ENCODE assay signal across 9 cellular contexts in the genomic region with DNA sequence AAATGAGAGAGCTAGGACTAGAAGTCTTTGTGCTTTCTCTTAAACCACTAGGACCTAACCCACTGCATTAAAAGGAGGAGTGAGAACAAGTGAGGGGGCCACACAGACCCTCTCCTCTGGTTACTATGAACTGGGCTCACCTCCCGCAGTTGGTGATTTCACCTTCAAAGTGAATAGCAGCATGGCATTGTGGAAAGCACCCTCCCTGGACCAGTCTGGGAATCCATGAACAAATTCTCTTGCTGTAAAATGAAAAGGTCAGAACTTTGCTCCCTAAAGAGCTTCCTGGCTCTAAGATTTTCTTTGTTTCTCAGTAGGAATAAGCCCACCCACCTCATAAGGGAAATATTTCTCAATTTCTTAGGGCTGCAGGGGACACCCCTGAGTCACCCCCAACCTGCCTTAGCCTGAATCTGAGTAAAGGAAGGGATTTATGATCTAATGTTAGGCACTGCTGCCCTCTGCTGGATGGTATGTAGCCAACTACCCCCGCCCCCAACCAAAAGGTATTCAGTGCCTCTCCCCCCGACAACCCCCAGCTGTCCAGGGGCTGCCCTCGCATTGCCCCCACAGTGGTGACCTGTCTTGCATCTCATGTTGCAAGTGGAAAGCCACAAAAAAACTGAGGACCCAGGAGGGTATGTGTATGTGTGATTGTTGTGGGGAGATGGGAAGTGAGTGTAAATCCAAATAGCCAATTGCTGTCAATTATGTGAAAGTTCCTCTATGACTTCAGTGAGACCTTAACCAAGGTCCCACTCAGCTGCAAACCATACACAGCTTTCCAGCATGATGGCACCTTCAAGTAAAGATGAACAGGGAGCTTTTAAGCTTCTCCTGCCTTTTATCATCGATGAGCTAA.
A peak's percentile ranks its signal among the peaks of the same experiment; 100 is the strongest.
DNase-seq lines count a peak whose midpoint lies in the region; ATAC-seq lines count a peak whose summit lies in the region.
"Had no signal": no experiment of that assay in that cellular context is flagged by ENCODE, and none has a peak within 500 bp of the region (broad histone marks: within the 10 kb centered on the region; RNA-seq: fewer than 3 reads in every experiment).

No MANE protein-coding gene starts in this region.

- no peak overlapping the region for H3K27ac Mint-ChIP-seq in memory B cell
- H3K27ac Mint-ChIP-seq in stimulated activated naive CD8-positive, alpha-beta T cell treated with anti-CD3 and anti-CD28 coated beads, Interleukin-15, amount 100 ng/mL, for 72 hours, result no peak overlapping the region
- H3K27ac Mint-ChIP-seq: activated naive CD4-positive, alpha-beta T cell treated with anti-CD3 and anti-CD28 coated beads, Interleukin-2, amount 50 U/mL, for 24 hours had no signal

- no peaks in the 10 kb centered on the region for H3K4me1 Mint-ChIP-seq in memory B cell
- peaks cover 7% of the 10 kb centered on the region for H3K4me1 Mint-ChIP-seq in stimulated activated naive CD8-positive, alpha-beta T cell treated with anti-CD3 and anti-CD28 coated beads, Interleukin-15, amount 100 ng/mL, for 72 hours
- H3K4me1 Mint-ChIP-seq: activated naive CD4-positive, alpha-beta T cell treated with anti-CD3 and anti-CD28 coated beads, Interleukin-2, amount 50 U/mL, for 24 hours had no signal

- no peak overlapping the region for H3K4me3 Mint-ChIP-seq in memory B cell
- H3K4me3 Mint-ChIP-seq in stimulated activated naive CD8-positive, alpha-beta T cell treated with anti-CD3 and anti-CD28 coated beads, Interleukin-15, amount 100 ng/mL, for 72 hours, result no peak overlapping the region
- H3K4me3 Mint-ChIP-seq: activated naive CD4-positive, alpha-beta T cell treated with anti-CD3 and anti-CD28 coated beads, Interleukin-2, amount 50 U/mL, for 24 hours had no signal

- ATAC-seq in HG02571 (IDR thresholded peaks at IDR 0.05; ENCODE audit: unreplicated experiment) (peak; percentile 49), memory B cell (ENCODE audit: low read depth) (peak; percentile 73), GM21717 (IDR thresholded peaks at IDR 0.05; ENCODE audit: unreplicated experiment) (no peak)
- ATAC-seq in stimulated activated naive CD8-positive, alpha-beta T cell treated with anti-CD3 and anti-CD28 coated beads, Interleukin-15, amount 100 ng/mL, for 72 hours, result peak; percentile 65

- peaks cover 12% of the 10 kb centered on the region for H3K27me3 Mint-ChIP-seq in memory B cell
- H3K27me3 Mint-ChIP-seq in stimulated activated naive CD8-positive, alpha-beta T cell treated with anti-CD3 and anti-CD28 coated beads, Interleukin-15, amount 100 ng/mL, for 72 hours, result peaks cover 36% of the 10 kb centered on the region

- H3K9me3 Mint-ChIP-seq in memory B cell, result no peaks in the 10 kb centered on the region
- no peaks in the 10 kb centered on the region for H3K9me3 Mint-ChIP-seq in stimulated activated naive CD8-positive, alpha-beta T cell treated with anti-CD3 and anti-CD28 coated beads, Interleukin-15, amount 100 ng/mL, for 72 hours
- H3K9me3 Mint-ChIP-seq: activated naive CD4-positive, alpha-beta T cell treated with anti-CD3 and anti-CD28 coated beads, Interleukin-2, amount 50 U/mL, for 24 hours had no signal

- H3K36me3 Mint-ChIP-seq in memory B cell, result no peaks in the 10 kb centered on the region
- H3K36me3 Mint-ChIP-seq: activated naive CD4-positive, alpha-beta T cell treated with anti-CD3 and anti-CD28 coated beads, Interleukin-2, amount 50 U/mL, for 24 hours had no signal

- DNase-seq in ELF-1 (ENCODE audit: low read depth, low spot score) (peak; percentile 71), NCI-H2107 treated with DMSO at 0.1 percent for 48 hours (lab: John Stamatoyannopoulos, UW; ENCODE audit: unreplicated experiment) (peak; percentile 46), ecto neural progenitor cell (ENCODE audit: low spot score) (peak; percentile 75), memory B cell (ENCODE audit: low spot score in 2 of 2) (peak; percentile 56 to 62)
- peak; percentile 37 for DNase-seq in activated CD4-positive, CD25-positive, alpha-beta regulatory T cell treated with anti-CD3 and anti-CD28 coated beads, Interleukin-2, amount 50 U/mL, for 72 hours
- DNase-seq in stimulated activated naive CD8-positive, alpha-beta T cell treated with anti-CD3 and anti-CD28 coated beads, Interleukin-15, amount 100 ng/mL, for 72 hours, result peak; percentile 30 to 40
